ENCODE assay signal across 26 cellular contexts in the genomic region with DNA sequence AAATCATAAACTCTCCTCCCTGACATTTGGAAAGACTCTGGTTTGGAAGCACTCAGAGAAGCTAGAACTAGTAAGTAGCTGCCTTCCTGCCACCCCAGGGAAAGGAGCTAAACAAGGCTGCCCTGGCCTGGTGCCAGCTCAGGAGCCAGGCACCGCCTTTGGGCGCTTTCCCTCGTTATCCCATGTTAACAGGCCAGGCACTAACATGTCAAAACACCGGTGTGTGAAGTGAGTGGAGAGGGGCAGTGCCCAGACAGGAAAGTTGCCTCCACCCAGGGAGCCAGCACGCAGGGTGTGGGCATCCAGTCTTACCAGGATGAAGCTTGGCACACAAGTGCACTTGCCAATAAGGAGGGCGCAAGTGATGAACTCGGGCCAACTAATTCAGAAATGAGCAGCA.
DNase-seq lines count a peak whose midpoint lies in the region; FAIRE-seq and TF ChIP-seq lines count a peak whose summit lies in the region.
"Had no signal": no experiment of that assay in that cellular context is flagged by ENCODE, and none has a peak within 500 bp of the region (broad histone marks: within the 10 kb centered on the region; RNA-seq: fewer than 3 reads in every experiment).

No MANE protein-coding gene starts in this region.

- peaks cover 0 to 12% (median 0%) of the 10 kb centered on the region in 4 donors for H3K27me3 ChIP-seq in esophagus squamous epithelium

- FAIRE-seq in urothelium cell line (lab: Jason Lieb, UNC): peak; percentile 13
- FAIRE-seq: GM12892, HTR-8/SVneo had no signal

- no peak for TF ChIP-seq POLR2A in esophagus squamous epithelium (IDR thresholded peaks at IDR 0.05)

- H3K36me3 ChIP-seq in esophagus squamous epithelium: no peaks in the 10 kb centered on the region
- H3K36me3 ChIP-seq: SJSA1 had no signal

- intact Hi-C loops in esophagus squamous epithelium (cut with DNase I): no loop called here

- peaks cover 2 to 70% (median 7%) of the 10 kb centered on the region in 3 donors for H3K4me1 ChIP-seq in esophagus squamous epithelium
- H3K4me1 ChIP-seq: psoas muscle, SJSA1 had no signal

- no peak overlapping the region for H3K4me3 ChIP-seq in esophagus squamous epithelium
- H3K4me3 ChIP-seq: psoas muscle, SJSA1 had no signal

- H3K9me3 ChIP-seq in esophagus squamous epithelium: no peaks in the 10 kb centered on the region
- H3K9me3 ChIP-seq: psoas muscle, SJSA1 had no signal

- no peak for TF ChIP-seq CTCF in esophagus squamous epithelium (IDR thresholded peaks at IDR 0.05)

- DNase-seq in NCI-H2029 (lab: John Stamatoyannopoulos, UW) (peak; percentile 46), NCI-H2029 treated with DMSO at 0.1 percent for 48 hours (lab: John Stamatoyannopoulos, UW) (no peak), NCI-H345 treated with DMSO at 0.1 percent for 48 hours (lab: John Stamatoyannopoulos, UW; ENCODE audit: unreplicated experiment) (peak; percentile 77), esophagus squamous epithelium (lab: John Stamatoyannopoulos, UW) (no peak), urothelium cell line (ENCODE audit: low spot score) (no peak), NCI-H510A (lab: John Stamatoyannopoulos, UW) (no peak), NCI-H1092 (lab: John Stamatoyannopoulos, UW) (no peak)
- no peak for DNase-seq in stimulated activated CD4-positive, alpha-beta T cell treated with anti-CD3 and anti-CD28 coated beads, Interleukin-1b, Interleukin-23, amount 100 ng/mL, for 48 hours
- DNase-seq: 8988T; activated CD4-positive, alpha-beta T cell treated with anti-CD3 and anti-CD28 coated beads for 36 hours; activated CD8-positive, alpha-beta memory T cell treated with anti-CD3 and anti-CD28 coated beads for 24 hours; activated naive CD4-positive, alpha-beta T cell treated with anti-CD3 and anti-CD28 coated beads for 36 hours; activated T-cell treated with anti-CD3 and anti-CD28 coated beads, Interleukin-2, amount 50 U/mL, for 24 hours; AML-193; amygdala; caudate nucleus; dermis blood vessel endothelial cell; immature natural killer cell; Kasumi-1; NCI-H1048; NK-92 treated with Interleukin-12 subunit alpha and Interleukin-12 subunit beta, amount 100 ng/mL, for 24 hours; psoas muscle; substantia nigra had no signal

- peak overlapping the region; percentile 5 to 69 (median 64) for H3K27ac ChIP-seq in esophagus squamous epithelium
- H3K27ac ChIP-seq: psoas muscle, SJSA1 had no signal

- 20 to 38% methylated on average over 6 to 7 of the region's 7 CpGs for WGBS in esophagus squamous epithelium, 2 donors

Comparison
In these comparisons a context has a peak if more than half of its experiments do, and no peak if none do; other contexts are left out.
1. DNase-seq: peak in NCI-H2029 (single experiment) and NCI-H345 treated with DMSO at 0.1 percent for 48 hours (single experiment); none in NCI-H2029 treated with DMSO at 0.1 percent for 48 hours (single experiment), esophagus squamous epithelium (single experiment), urothelium cell line (single experiment), NCI-H510A (single experiment), NCI-H1092 (single experiment) and stimulated activated CD4-positive, alpha-beta T cell treated with anti-CD3 and anti-CD28 coated beads, Interleukin-1b, Interleukin-23, amount 100 ng/mL, for 48 hours (single experiment).